8 cellular contexts compared by ENCODE assay signal in genomic region chr16:527015-527903, GRCh38. TPM values are rescaled to one million over a fixed set of nuclear protein-coding genes. Genes with fewer than 3 reads are reported as not detected.
DNase-seq lines count a peak whose midpoint lies in the region; ATAC-seq, FAIRE-seq and TF ChIP-seq lines count a peak whose summit lies in the region.

TSS of gene CAPN15 (plus strand) at chr16:527712. CDS start at chr16:546839, 19,127 bp downstream.

- H3K4me1 ChIP-seq in left ventricle myocardium inferior: peaks cover 71% of the 10 kb centered on the region

- intact Hi-C loops in left ventricle myocardium inferior (cut with micrococcal nuclease): no loop called here

- peak within 1 kb of the TSS; percentile 96 for H3K27ac Mint-ChIP-seq in T-helper 1 cell treated with Interleukin-12 subunit alpha and Interleukin-12 subunit beta and Interleukin-4 antibody, amounts not matched to agents 30 μg/mL and 1 μg/mL, for 36 hours

- peak; percentile 70 for ATAC-seq in HG02840 (IDR thresholded peaks at IDR 0.05; ENCODE audit: low FRiP score, unreplicated experiment)

- H3K27ac ChIP-seq in left ventricle myocardium inferior (replicated peaks): peak within 1 kb of the TSS; percentile 95

- DNase-seq in GM12892 (ENCODE audit: insufficient read length) (peak; percentile 79), NCI-H146 (lab: John Stamatoyannopoulos, UW) (peak; percentile 94), amniotic stem cell (lab: John Stamatoyannopoulos, UW) (peak; percentile 56), left ventricle myocardium inferior (peak; percentile 87), pulmonary artery endothelial cell (ENCODE audit: low read depth, low spot score) (peak; percentile 56), urothelium cell line (ENCODE audit: low spot score) (peak; percentile 92)

- TF ChIP-seq CTCF in left ventricle myocardium inferior (IDR thresholded peaks at IDR 0.05; ENCODE audit: borderline replicate concordance): peak; percentile 43

- peak; percentile 97 for FAIRE-seq in GM12892 (lab: Jason Lieb, UNC)
- FAIRE-seq in urothelium cell line (lab: Jason Lieb, UNC): no peak

- peak within 1 kb of the TSS; percentile 86 for H3K4me3 ChIP-seq in left ventricle myocardium inferior

- TF ChIP-seq POLR2A in GM12892 (IDR thresholded peaks at IDR 0.05; ENCODE audit: low read depth, low read length): peak; percentile 75

- no peaks in the 10 kb centered on the region for H3K36me3 ChIP-seq in left ventricle myocardium inferior

- H3K4me1 Mint-ChIP-seq in T-helper 1 cell treated with Interleukin-12 subunit alpha and Interleukin-12 subunit beta and Interleukin-4 antibody, amounts not matched to agents 30 μg/mL and 1 μg/mL, for 36 hours (ENCODE audit: low read depth): peaks cover 26% of the 10 kb centered on the region

- peaks cover 4% of the 10 kb centered on the region for H3K36me3 Mint-ChIP-seq in T-helper 1 cell treated with Interleukin-12 subunit alpha and Interleukin-12 subunit beta and Interleukin-4 antibody, amounts not matched to agents 30 μg/mL and 1 μg/mL, for 36 hours (ENCODE audit: low read depth)

- H3K27me3 ChIP-seq in left ventricle myocardium inferior (ENCODE audit: low read depth): no peaks in the 10 kb centered on the region

- no peaks in the 10 kb centered on the region for H3K9me3 ChIP-seq in left ventricle myocardium inferior (replicated peaks)

- peak within 1 kb of the TSS; percentile 92 for H3K4me3 Mint-ChIP-seq in T-helper 1 cell treated with Interleukin-12 subunit alpha and Interleukin-12 subunit beta and Interleukin-4 antibody, amounts not matched to agents 30 μg/mL and 1 μg/mL, for 36 hours

- no peaks in the 10 kb centered on the region for H3K9me3 Mint-ChIP-seq in T-helper 1 cell treated with Interleukin-12 subunit alpha and Interleukin-12 subunit beta and Interleukin-4 antibody, amounts not matched to agents 30 μg/mL and 1 μg/mL, for 36 hours

- H3K27me3 Mint-ChIP-seq in T-helper 1 cell treated with Interleukin-12 subunit alpha and Interleukin-12 subunit beta and Interleukin-4 antibody, amounts not matched to agents 30 μg/mL and 1 μg/mL, for 36 hours (ENCODE audit: low read depth): no peaks in the 10 kb centered on the region

RNA-seq across cellular contexts. Expression of gene CAPN15, which starts in this region (rescaled TPM):
- 7.1 TPM for polyA plus RNA-seq in GM12892 (2012; ENCODE audit: missing spikeins)
- total RNA-seq in left ventricle myocardium inferior (17.4 TPM), pulmonary artery endothelial cell (39.0 and 40.7 TPM in 2 replicates)

Comparison
In these comparisons a context has a peak if more than half of its experiments do, and no peak if none do; other contexts are left out.
1. Peak in every context shown above with its lines: DNase-seq, ATAC-seq, H3K4me3 ChIP-seq and H3K27ac ChIP-seq.